In genomic region chr6:44039191-44039719, GRCh38 we compare ENCODE assay signal across 2 cellular contexts.
TF ChIP-seq lines count a peak whose summit lies in the region.

No MANE protein-coding gene starts in this region.

TF ChIP-seq in A549, 52 proteins besides CTCF, POLR2A, EP300 and RAD21:
- TF ChIP-seq ZNF302 (CRISPR knock-in tag; IDR thresholded peaks at IDR 0.05) (no peak), TP53 (CRISPR knock-in tag; IDR thresholded peaks at IDR 0.05) (no peak), BCL3 (IDR thresholded peaks at IDR 0.05) (no peak), JUN (IDR thresholded peaks at IDR 0.05) (no peak), EHMT2 (IDR thresholded peaks at IDR 0.05; ENCODE audit: low read depth) (no peak), HOXA7 (CRISPR knock-in tag; IDR thresholded peaks at IDR 0.05) (no peak)

TF ChIP-seq in H1, 55 proteins besides CTCF, POLR2A, EP300 and RAD21:
- TF ChIP-seq ASH2L (IDR thresholded peaks at IDR 0.05; ENCODE audit: low read length) (no peak), SP2 (IDR thresholded peaks at IDR 0.05; ENCODE audit: low read length) (no peak), GTF2F1 (IDR thresholded peaks at IDR 0.05; ENCODE audit: borderline replicate concordance, low read depth, low read length) (no peak), RBBP5 (IDR thresholded peaks at IDR 0.05; ENCODE audit: borderline replicate concordance, low read depth, low read length) (no peak), RNF2 (IDR thresholded peaks at IDR 0.05; ENCODE audit: borderline replicate concordance, low read depth, low read length, missing control alignments, poor library complexity, severe bottlenecking) (no peak), JUND (IDR thresholded peaks at IDR 0.05; ENCODE audit: low read length) (no peak), CBX8 (IDR thresholded peaks at IDR 0.05; ENCODE audit: borderline replicate concordance, low read depth, low read length) (no peak), YY1 (IDR thresholded peaks at IDR 0.05; ENCODE audit: low read depth, low read length) (no peak)
